In genomic region chr10:124254519-124254918, GRCh38 we compare ENCODE assay signal across 27 cellular contexts.
DNase-seq lines count a peak whose midpoint lies in the region; ATAC-seq and TF ChIP-seq lines count a peak whose summit lies in the region.
"Had no signal": no experiment of that assay in that cellular context is flagged by ENCODE, and none has a peak within 500 bp of the region (broad histone marks: within the 10 kb centered on the region; RNA-seq: fewer than 3 reads in every experiment).

No MANE protein-coding gene starts in this region.

- no peaks in the 10 kb centered on the region for H3K79me2 ChIP-seq in neural progenitor cell (ENCODE audit: low read depth)

- POLR2A ChIA-PET in naive thymus-derived CD4-positive, alpha-beta T cell (lab: Charles Lee) = no interaction called here

- peak; percentile 72 for DNase-seq in ELF-1 (ENCODE audit: low read depth, low spot score)
- peak; percentile 41 for DNase-seq in left kidney (ENCODE audit: low read depth, low spot score)
- DNase-seq in neural progenitor cell (ENCODE audit: low spot score) = no peak
- no peak for DNase-seq in transverse colon
- DNase-seq in naive thymus-derived CD4-positive, alpha-beta T cell = no peak
- DNase-seq in C1 segment of cervical spinal cord (lab: John Stamatoyannopoulos, UW) = no peak
- DNase-seq: CD4-positive, alpha-beta memory T cell; COR-L47; DMS53; GDM1; MM.1S; NCI-H2029 treated with DMSO at 0.1 percent for 48 hours; NCI-H446 treated with DMSO at 0.1 percent for 48 hours; NCI-H526; NCI-H82; NK-92 treated with Interleukin-12 subunit alpha and Interleukin-12 subunit beta, amount 100 ng/mL, for 24 hours; PC-9; Right ventricle myocardium superior; RPMI8226 had no signal

- H3K27me3 ChIP-seq in neural progenitor cell (no peaks in the 10 kb centered on the region), transverse colon (no peaks in the 10 kb centered on the region)
- H3K27me3 ChIP-seq in naive thymus-derived CD4-positive, alpha-beta T cell (ENCODE audit: control insufficient read depth in 2 of 2, insufficient read depth in 2 of 2, low read length in 2 of 2) = no peaks in the 10 kb centered on the region
- H3K27me3 ChIP-seq: BLaER1 treated with 17β-estradiol and CSF1 and Interleukin-3, amounts not matched to agents 10 nM and 100 nM; SJSA1 had no signal

- H3K4me3 Mint-ChIP-seq in neural progenitor cell = no peak overlapping the region
- H3K4me3 Mint-ChIP-seq in naive thymus-derived CD4-positive, alpha-beta T cell = no peak overlapping the region
- H3K4me3 Mint-ChIP-seq: CD4-positive, alpha-beta memory T cell had no signal

- CTCF ChIA-PET in naive thymus-derived CD4-positive, alpha-beta T cell (lab: Charles Lee) = no interaction called here

- H3K4me1 ChIP-seq in neural progenitor cell = no peaks in the 10 kb centered on the region
- no peaks in the 10 kb centered on the region for H3K4me1 ChIP-seq in transverse colon
- H3K4me1 ChIP-seq in naive thymus-derived CD4-positive, alpha-beta T cell (ENCODE audit: control insufficient read depth in 2 of 2, insufficient read depth in 2 of 2, low read length in 2 of 2) = no peaks in the 10 kb centered on the region
- H3K4me1 ChIP-seq: SJSA1 had no signal

- no peak overlapping the region for H3K27ac ChIP-seq in neural progenitor cell
- peak overlapping the region; percentile 10 to 61 (median 23) for H3K27ac ChIP-seq in transverse colon
- H3K27ac ChIP-seq in naive thymus-derived CD4-positive, alpha-beta T cell (ENCODE audit: low read depth, low read length) = no peak overlapping the region
- H3K27ac ChIP-seq: BLaER1 treated with 17β-estradiol and CSF1 and Interleukin-3, amounts not matched to agents 10 nM and 100 nM; HL-60; KMS-11; PC-9; SJSA1 had no signal

- H3K36me3 Mint-ChIP-seq in neural progenitor cell = no peaks in the 10 kb centered on the region
- H3K36me3 Mint-ChIP-seq in naive thymus-derived CD4-positive, alpha-beta T cell = no peaks in the 10 kb centered on the region
- H3K36me3 Mint-ChIP-seq: CD4-positive, alpha-beta memory T cell; IgD-negative memory B cell had no signal

- TF ChIP-seq EP300 in transverse colon (IDR thresholded peaks at IDR 0.05; ENCODE audit: low read depth) = no peak

- no peak overlapping the region for H3K4me2 ChIP-seq in neural progenitor cell
- H3K4me2 ChIP-seq: KMS-11, PC-9 had no signal

- peaks cover 6% of the 10 kb centered on the region for H3K4me1 Mint-ChIP-seq in neural progenitor cell
- peaks cover 0 to 3% (median 0%) of the 10 kb centered on the region in 7 donors for H3K4me1 Mint-ChIP-seq in naive thymus-derived CD4-positive, alpha-beta T cell
- H3K4me1 Mint-ChIP-seq: CD4-positive, alpha-beta memory T cell had no signal

- intact Hi-C loops in transverse colon (cut with DNase I; ENCODE audit: low total_unique reads) = loop anchor here (10.0 kb wide), 1 partner anchor 260 kb away; no protein-coding TSS in a partner anchor
- intact Hi-C loops in naive thymus-derived CD4-positive, alpha-beta T cell (cut with micrococcal nuclease) = no loop called here

- H2AFZ ChIP-seq in neural progenitor cell (replicated peaks) = no peak overlapping the region
- H2AFZ ChIP-seq: PC-9 had no signal

- H3K9me3 ChIP-seq in neural progenitor cell (ENCODE audit: low read depth) = no peaks in the 10 kb centered on the region
- no peaks in the 10 kb centered on the region for H3K9me3 ChIP-seq in transverse colon
- no peaks in the 10 kb centered on the region for H3K9me3 ChIP-seq in naive thymus-derived CD4-positive, alpha-beta T cell (ENCODE audit: control insufficient read depth in 2 of 3, low read length in 3 of 3)
- H3K9me3 ChIP-seq: SJSA1 had no signal

- no peaks in the 10 kb centered on the region for H4K20me1 ChIP-seq in neural progenitor cell (ENCODE audit: low read depth)
- H4K20me1 ChIP-seq: BLaER1 treated with 17β-estradiol and CSF1 and Interleukin-3, amounts not matched to agents 10 nM and 100 nM had no signal

- no peak overlapping the region for H3K4me3 ChIP-seq in neural progenitor cell
- no peak overlapping the region for H3K4me3 ChIP-seq in transverse colon
- H3K4me3 ChIP-seq in naive thymus-derived CD4-positive, alpha-beta T cell (ENCODE audit: low read length) = no peak overlapping the region
- H3K4me3 ChIP-seq: BLaER1 treated with 17β-estradiol and CSF1 and Interleukin-3, amounts not matched to agents 10 nM and 100 nM; GM12878; PC-9; SJSA1 had no signal

- H3K27me3 Mint-ChIP-seq in neural progenitor cell (ENCODE audit: insufficient read depth, low read depth) = peaks cover 6% of the 10 kb centered on the region
- H3K27me3 Mint-ChIP-seq in naive thymus-derived CD4-positive, alpha-beta T cell = peaks cover 0 to 6% (median 2%) of the 10 kb centered on the region in 5 donors

- ATAC-seq in HG03196 (IDR thresholded peaks at IDR 0.05; ENCODE audit: unreplicated experiment) = no peak
- ATAC-seq in naive thymus-derived CD4-positive, alpha-beta T cell = no peak
- ATAC-seq: GM12878, HCT116 had no signal

- peak overlapping the region; percentile 76 for H3K27ac Mint-ChIP-seq in neural progenitor cell
- no peak overlapping the region for H3K27ac Mint-ChIP-seq in naive thymus-derived CD4-positive, alpha-beta T cell
- H3K27ac Mint-ChIP-seq: CD4-positive, alpha-beta memory T cell; IgD-negative memory B cell had no signal

- TF ChIP-seq CTCF in neural progenitor cell (IDR thresholded peaks at IDR 0.05) (no peak), transverse colon (IDR thresholded peaks at IDR 0.05) (no peak)

- TF ChIP-seq POLR2A in transverse colon (IDR thresholded peaks at IDR 0.05) = no peak

- H3K36me3 ChIP-seq in neural progenitor cell (no peaks in the 10 kb centered on the region), transverse colon (no peaks in the 10 kb centered on the region)
- H3K36me3 ChIP-seq in naive thymus-derived CD4-positive, alpha-beta T cell (ENCODE audit: control insufficient read depth in 2 of 3, insufficient read depth in 3 of 3, low read length in 3 of 3) = no peaks in the 10 kb centered on the region
- H3K36me3 ChIP-seq: SJSA1 had no signal

- peaks cover 9% of the 10 kb centered on the region for H3F3A ChIP-seq in neural progenitor cell (ENCODE audit: low read depth)

- no peak overlapping the region for H3K9ac ChIP-seq in neural progenitor cell
- H3K9ac ChIP-seq: BLaER1 treated with 17β-estradiol and CSF1 and Interleukin-3, amounts not matched to agents 10 nM and 100 nM; KMS-11 had no signal

- in situ Hi-C loops in transverse colon (cut with MboI; ENCODE audit: low pct_ligation_motif_present in 1 of 4, low pct_unique_long_range_greater_than_20kb in 1 of 4, low sequenced_read_pairs in 3 of 4) = loop anchor here in 2 of 4 donors (25.0 kb wide), 1 partner anchor 267 kb away; no protein-coding TSS in a partner anchor

- H3K9me3 Mint-ChIP-seq in neural progenitor cell = no peaks in the 10 kb centered on the region
- H3K9me3 Mint-ChIP-seq in naive thymus-derived CD4-positive, alpha-beta T cell = peaks cover 0 to 10% (median 0%) of the 10 kb centered on the region in 11 donors

- WGBS in transverse colon (ENCODE audit: low coverage in 1 of 2), 2 donors = 64 to 82% methylated on average over 5 to 7 of the region's 7 CpGs

Comparison
In these comparisons a context has a peak if more than half of its experiments do, and no peak if none do; other contexts are left out.
1. DNase-seq: peak in ELF-1 (single experiment) and left kidney (single experiment); none in neural progenitor cell (single experiment), transverse colon (single experiment), naive thymus-derived CD4-positive, alpha-beta T cell (0 of 9) and C1 segment of cervical spinal cord (0 of 14).
2. H3K27ac ChIP-seq: peak in transverse colon (4 of 4); none in neural progenitor cell (single experiment) and naive thymus-derived CD4-positive, alpha-beta T cell (single experiment).